8 cellular contexts compared by ENCODE assay signal in genomic region chr11:94740975-94741707, GRCh38. TPM values are rescaled to one million over a fixed set of nuclear protein-coding genes. Genes with fewer than 3 reads are reported as not detected.
DNase-seq lines count a peak whose midpoint lies in the region; ATAC-seq and TF ChIP-seq lines count a peak whose summit lies in the region.

No MANE protein-coding gene starts in this region.

- CTCF ChIA-PET in T-cell (lab: Charles Lee): no interaction called here

- no peaks in the 10 kb centered on the region for H3K27me3 ChIP-seq in BE2C

- H3K4me1 ChIP-seq in BE2C: peaks cover 4% of the 10 kb centered on the region; the same call in 1 of the 2 replicates

- H3K27ac Mint-ChIP-seq in T-cell: no peak overlapping the region
- H3K27ac Mint-ChIP-seq in mesothelial cell of epicardium: peak overlapping the region; percentile 65
- H3K27ac Mint-ChIP-seq in type B pancreatic cell: peak overlapping the region; percentile 91

- H3K4me3 Mint-ChIP-seq in T-cell: peak overlapping the region; percentile 40 to 67 (median 49)
- H3K4me3 Mint-ChIP-seq in mesothelial cell of epicardium: peak overlapping the region; percentile 71
- peak overlapping the region; percentile 90 for H3K4me3 Mint-ChIP-seq in type B pancreatic cell

- no peaks in the 10 kb centered on the region for H3K36me3 ChIP-seq in BE2C

- H3K4me1 Mint-ChIP-seq in T-cell: peaks cover 14% of the 10 kb centered on the region in 3 donors
- peaks cover 15% of the 10 kb centered on the region for H3K4me1 Mint-ChIP-seq in mesothelial cell of epicardium
- peaks cover 16% of the 10 kb centered on the region for H3K4me1 Mint-ChIP-seq in type B pancreatic cell (ENCODE audit: unreplicated experiment)

- POLR2A ChIA-PET in T-cell (lab: Charles Lee): interaction anchor here in 1 of 2 donors (0.7 kb wide), 1 partner anchor 582 kb away, joined by 3 read pairs; no protein-coding TSS in a partner anchor

- no peaks in the 10 kb centered on the region for H3K9me3 Mint-ChIP-seq in T-cell
- no peaks in the 10 kb centered on the region for H3K9me3 Mint-ChIP-seq in mesothelial cell of epicardium
- no peaks in the 10 kb centered on the region for H3K9me3 Mint-ChIP-seq in type B pancreatic cell

- H3K9me3 ChIP-seq in BE2C: no peaks in the 10 kb centered on the region

- no peaks in the 10 kb centered on the region for H3K36me3 Mint-ChIP-seq in T-cell
- no peaks in the 10 kb centered on the region for H3K36me3 Mint-ChIP-seq in mesothelial cell of epicardium
- no peaks in the 10 kb centered on the region for H3K36me3 Mint-ChIP-seq in type B pancreatic cell

- H3K4me3 ChIP-seq in BE2C (ENCODE audit: low read depth, low read length): peak overlapping the region; percentile 80

- TF ChIP-seq CTCF in BE2C (IDR thresholded peaks at IDR 0.05; ENCODE audit: low read depth, low read length) (peak; percentile 74), mesothelial cell of epicardium (IDR thresholded peaks at IDR 0.05; ENCODE audit: unreplicated experiment) (peak; percentile 32), type B pancreatic cell (conservative IDR thresholded peaks at IDR 0.05) (peak; percentile 72)

- H3K27me3 Mint-ChIP-seq in T-cell (peaks cover 31 to 42% of the 10 kb centered on the region in 2 donors), mesothelial cell of epicardium (ENCODE audit: low read depth) (no peaks in the 10 kb centered on the region), type B pancreatic cell (peaks cover 9% of the 10 kb centered on the region)

- ATAC-seq in GM18498 (IDR thresholded peaks at IDR 0.05; ENCODE audit: unreplicated experiment) (peak; percentile 63), T-cell (replicated peaks in 1 of 4) (peak in 1 of 4 experiments; percentile 41), HG02884 (IDR thresholded peaks at IDR 0.05; ENCODE audit: unreplicated experiment) (no peak)

- DNase-seq in BE2C (peak; percentile 53), LHCN-M2 (ENCODE audit: low read depth) (peak; percentile 61), T-cell (no peak), epithelial cell of prostate (ENCODE audit: low read depth, low spot score) (no peak), mesothelial cell of epicardium (ENCODE audit: low spot score in 2 of 2, unreplicated experiment in 2 of 2) (peak in 1 of 2 experiments; percentile 47), type B pancreatic cell (ENCODE audit: extremely low spot score, unreplicated experiment) (no peak)

- peak overlapping the region; percentile 51 for H3K27ac ChIP-seq in epithelial cell of prostate

RNA-seq across cellular contexts. Expression of gene AMOTL1, which starts 27.0 kb away (rescaled TPM):
- polyA plus RNA-seq in BE2C (2012; ENCODE audit: insufficient read depth, insufficient read length, low read depth): 43.2 TPM
- total RNA-seq in LHCN-M2 (2014; rRNA removed) (30.2 and 39.8 TPM in 2 replicates), T-cell (1 to 10 TPM in 1 of 5 donors, under 1 TPM in 4; 0.07 to 1.2 (median 0.35) TPM), mesothelial cell of epicardium (77.0 to 78.5 TPM (median 77.8 TPM) in 3 replicates), type B pancreatic cell (ENCODE audit: low replicate concordance) (64.8 and 93.5 TPM in 2 replicates)
- 16.7 TPM for polyA plus RNA-seq in LHCN-M2 (2012)

Comparison
In these comparisons a context has a peak if more than half of its experiments do, and no peak if none do; other contexts are left out.
1. DNase-seq: peak in BE2C (single experiment) and LHCN-M2 (single experiment); none in T-cell (0 of 34), epithelial cell of prostate (single experiment) and type B pancreatic cell (single experiment).
2. H3K27ac Mint-ChIP-seq: peak in mesothelial cell of epicardium (single experiment) and type B pancreatic cell (single experiment); none in T-cell (0 of 2).
3. RNA of gene AMOTL1, which starts 27.0 kb away (total RNA-seq): 77.0 to 78.5 TPM in mesothelial cell of epicardium, 64.8 to 93.5 TPM in type B pancreatic cell and 30.2 to 39.8 TPM in LHCN-M2; 0.07 to 1.2 TPM in T-cell; every median in the first group is over 10 times any median in the second.
4. Peak in every context shown above with its lines, with median percentiles within 50 percentile points of each other: CTCF ChIP-seq and H3K4me3 Mint-ChIP-seq.